1 cellular context compared by ENCODE assay signal in the genomic region with DNA sequence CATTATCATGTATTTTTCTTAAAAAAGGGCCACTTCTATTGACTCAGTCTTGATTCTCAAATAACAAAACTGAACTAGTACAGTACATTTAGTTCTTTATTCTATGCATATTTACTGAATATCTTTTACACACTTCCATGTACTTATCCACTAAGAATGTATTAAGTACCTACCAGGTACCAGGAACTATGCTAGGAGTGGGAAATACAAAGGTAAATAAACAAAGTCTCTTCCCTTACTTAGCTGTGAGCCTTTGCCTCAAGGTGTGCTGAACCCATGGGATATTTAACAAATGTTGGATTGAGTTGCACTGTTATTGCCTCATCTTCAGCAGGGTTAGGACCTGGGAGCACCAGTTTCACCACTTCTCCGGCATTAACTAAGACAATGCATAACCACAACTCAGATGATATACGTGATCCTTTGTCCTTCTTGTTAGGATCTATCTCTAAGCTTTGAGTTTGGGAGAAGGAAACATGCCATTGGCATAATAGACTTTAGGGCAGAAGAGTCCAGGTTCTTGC.
A peak's percentile ranks its signal among the peaks of the same experiment; 100 is the strongest.
TF ChIP-seq lines count a peak whose summit lies in the region.

No MANE protein-coding gene starts in this region.

TF ChIP-seq in K562, 482 proteins besides CTCF, POLR2A, EP300 and RAD21 (continued from another document):
- TF ChIP-seq, protein P1, sequence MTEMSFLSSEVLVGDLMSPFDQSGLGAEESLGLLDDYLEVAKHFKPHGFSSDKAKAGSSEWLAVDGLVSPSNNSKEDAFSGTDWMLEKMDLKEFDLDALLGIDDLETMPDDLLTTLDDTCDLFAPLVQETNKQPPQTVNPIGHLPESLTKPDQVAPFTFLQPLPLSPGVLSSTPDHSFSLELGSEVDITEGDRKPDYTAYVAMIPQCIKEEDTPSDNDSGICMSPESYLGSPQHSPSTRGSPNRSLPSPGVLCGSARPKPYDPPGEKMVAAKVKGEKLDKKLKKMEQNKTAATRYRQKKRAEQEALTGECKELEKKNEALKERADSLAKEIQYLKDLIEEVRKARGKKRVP (CRISPR knock-in tag; IDR thresholded peaks at IDR 0.05) = 0 out of 2 replicates have a peak, but pooled peaks have one; percentile 38
- no peak for TF ChIP-seq ZNF133 (CRISPR knock-in tag; IDR thresholded peaks at IDR 0.05)
- 0 out of 2 replicates have a peak, but pooled peaks have one; percentile 46 for TF ChIP-seq ZNF584 (CRISPR knock-in tag; IDR thresholded peaks at IDR 0.05; ENCODE audit: low read depth)
